In genomic region chrX:54933150-54933826, GRCh38 we compare ENCODE assay signal across 10 cellular contexts.
"Had no signal": no experiment of that assay in that cellular context is flagged by ENCODE, and none has a peak within 500 bp of the region (broad histone marks: within the 10 kb centered on the region; RNA-seq: fewer than 3 reads in every experiment).

No MANE protein-coding gene starts in this region.

- H3K4me3 Mint-ChIP-seq: GM23338, HFFc6, IgD-negative memory B cell had no signal

- H3K4me2 ChIP-seq: GM23338 had no signal

- H3K4me3 ChIP-seq: GM23338, HAP-1 had no signal

- H3K4me1 ChIP-seq: HAP-1 had no signal

- DNase-seq: HFFc6, KBM-7 had no signal

- H3K4me1 Mint-ChIP-seq: GM23338, IgD-negative memory B cell had no signal

- H2AFZ ChIP-seq: GM23338 had no signal

- H3K9me3 ChIP-seq: HAP-1 had no signal

- H3K27ac Mint-ChIP-seq: GM23338, HFFc6, IgD-negative memory B cell had no signal

- H3K9me3 Mint-ChIP-seq: GM23338, HFFc6, IgD-negative memory B cell had no signal

- ATAC-seq: GM23338, HCT116, HepG2 had no signal

- FAIRE-seq: H1, H54, HepG2 had no signal

- H3K36me3 ChIP-seq: HAP-1 had no signal

- H3K27ac ChIP-seq: HL-60 had no signal
